Comparison of ENCODE assay signal across 25 cellular contexts in the genomic region with DNA sequence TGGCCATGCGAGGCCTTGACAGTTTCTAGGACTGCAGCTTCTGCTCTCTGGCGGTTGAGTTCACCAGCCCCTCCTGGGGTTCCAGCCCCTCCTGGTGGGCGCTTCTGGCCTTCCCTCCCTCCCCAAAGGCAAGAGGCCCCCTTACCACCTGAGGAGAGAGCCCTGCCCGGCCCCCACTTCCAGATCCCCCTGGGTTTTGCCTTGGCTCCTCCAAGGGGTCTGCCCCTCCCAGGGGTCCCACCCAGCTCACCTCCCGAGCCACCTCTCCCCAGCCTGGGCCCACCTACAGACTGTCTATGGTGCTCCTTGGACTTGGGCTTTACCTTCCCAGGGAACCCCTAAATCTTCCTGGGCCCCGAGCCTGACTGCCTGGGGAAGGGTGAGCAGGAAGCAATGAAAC.
"Had no signal": no experiment of that assay in that cellular context is flagged by ENCODE, and none has a peak within 500 bp of the region (broad histone marks: within the 10 kb centered on the region; RNA-seq: fewer than 3 reads in every experiment).

No MANE protein-coding gene starts in this region.

- H3K36me3 ChIP-seq: heart left ventricle, left lung, neural progenitor cell, ovary, prostate gland, vagina had no signal

- H3K27me3 Mint-ChIP-seq: type B pancreatic cell had no signal

- H3K36me3 Mint-ChIP-seq: naive B cell; natural killer cell; stimulated activated memory B cell treated with anti-CD40 and anti-IgM and Interleukin-4, amounts not matched to agents 10 μg/mL and 1 μg/mL and 100 μg/mL, for 72 hours had no signal

- H3K4me3 Mint-ChIP-seq: mesothelial cell of epicardium; naive B cell; natural killer cell; nephron progenitor cell; neural progenitor cell; stimulated activated memory B cell treated with anti-CD40 and anti-IgM and Interleukin-4, amounts not matched to agents 10 μg/mL and 1 μg/mL and 100 μg/mL, for 72 hours; stimulated activated naive CD8-positive, alpha-beta T cell treated with anti-CD3 and anti-CD28 coated beads, Interleukin-15, amount 100 ng/mL, for 72 hours; type B pancreatic cell had no signal

- H3K4me1 ChIP-seq: left lung had no signal

- H3K4me3 ChIP-seq: lung, neural progenitor cell, smooth muscle cell had no signal

- H3K9me3 ChIP-seq: heart left ventricle, left lung, ovary, prostate gland, tibial nerve, vagina had no signal

- ATAC-seq: left colon; natural killer cell; stimulated activated memory B cell treated with anti-CD40 and anti-IgM and Interleukin-4, amounts not matched to agents 10 μg/mL and 1 μg/mL and 100 μg/mL, for 72 hours; stimulated activated naive CD8-positive, alpha-beta T cell treated with anti-CD3 and anti-CD28 coated beads, Interleukin-15, amount 100 ng/mL, for 72 hours had no signal

- H3K27ac ChIP-seq: left lung, neural progenitor cell, ovary had no signal

- H3K9me3 Mint-ChIP-seq: mesothelial cell of epicardium; naive B cell; natural killer cell; nephron progenitor cell; neural progenitor cell; stimulated activated memory B cell treated with anti-CD40 and anti-IgM and Interleukin-4, amounts not matched to agents 10 μg/mL and 1 μg/mL and 100 μg/mL, for 72 hours; stimulated activated naive CD8-positive, alpha-beta T cell treated with anti-CD3 and anti-CD28 coated beads, Interleukin-15, amount 100 ng/mL, for 72 hours; type B pancreatic cell had no signal

- H3K9ac ChIP-seq: neural progenitor cell had no signal

- H3K4me2 ChIP-seq: neural progenitor cell, smooth muscle cell had no signal

- H3K27ac Mint-ChIP-seq: mesothelial cell of epicardium; naive B cell; natural killer cell; nephron progenitor cell; neural progenitor cell; stimulated activated memory B cell treated with anti-CD40 and anti-IgM and Interleukin-4, amounts not matched to agents 10 μg/mL and 1 μg/mL and 100 μg/mL, for 72 hours; type B pancreatic cell had no signal

- H3K27me3 ChIP-seq: neural progenitor cell, ovary, tibial nerve, vagina had no signal

- DNase-seq: islet precursor cell; kidney glomerular epithelial cell; mesendoderm; naive B cell; natural killer cell; nephron progenitor cell; stimulated activated CD4-positive, alpha-beta T cell treated with anti-CD3 and anti-CD28 coated beads, Interleukin-1b, Interleukin-23, amount 100 ng/mL, for 48 hours; stimulated activated CD4-positive, alpha-beta T cell treated with anti-CD3 and anti-CD28 coated beads, Interleukin-2, amount 100 ng/mL, for 48 hours; stimulated activated CD4-positive, alpha-beta T cell treated with anti-CD3 and anti-CD28 coated beads, Interleukin-4, amount 100 ng/mL, for 4 hours; stimulated activated CD8-positive, alpha-beta memory T cell treated with anti-CD3 and anti-CD28 coated beads, Interleukin-4, amount 100 ng/mL, for 48 hours; stimulated activated naive CD4-positive, alpha-beta T cell treated with Interleukin-2 at 50 U/mL for 16 hours; stimulated activated naive CD8-positive, alpha-beta T cell treated with anti-CD3 and anti-CD28 coated beads, Interleukin-15, amount 100 ng/mL, for 72 hours had no signal

- H2AFZ ChIP-seq: neural progenitor cell had no signal
